ENCODE assay signal across 8 cellular contexts in genomic region chr12:82685721-82686222, GRCh38. TPM values are rescaled to one million over a fixed set of nuclear protein-coding genes. Genes with fewer than 3 reads are reported as not detected.
A peak's percentile ranks its signal among the peaks of the same experiment; 100 is the strongest.
DNase-seq lines count a peak whose midpoint lies in the region; ATAC-seq and TF ChIP-seq lines count a peak whose summit lies in the region.

No MANE protein-coding gene starts in this region.

- H3K27me3 Mint-ChIP-seq in activated naive CD8-positive, alpha-beta T cell treated with anti-CD3 and anti-CD28 coated beads, Interleukin-2, amount 10 ng/mL, durations not matched to agents 7 days and 5 days: peaks cover 17% of the 10 kb centered on the region

- H3K9me3 ChIP-seq in ovary: no peaks in the 10 kb centered on the region
- no peaks in the 10 kb centered on the region for H3K9me3 ChIP-seq in thyroid gland

- H3K4me1 ChIP-seq in ovary (ENCODE audit: insufficient read depth): no peaks in the 10 kb centered on the region
- H3K4me1 ChIP-seq in thyroid gland: peaks cover 0 to 11% of the 10 kb centered on the region in 2 donors

- peaks cover 17% of the 10 kb centered on the region for H3K4me1 Mint-ChIP-seq in activated naive CD8-positive, alpha-beta T cell treated with anti-CD3 and anti-CD28 coated beads, Interleukin-2, amount 10 ng/mL, durations not matched to agents 7 days and 5 days

- TF ChIP-seq POLR2A in ovary (IDR thresholded peaks at IDR 0.05): no peak
- no peak for TF ChIP-seq POLR2A in thyroid gland (IDR thresholded peaks at IDR 0.05)

- POLR2A ChIA-PET in activated naive CD8-positive, alpha-beta T cell treated with anti-CD3 and anti-CD28 coated beads, Interleukin-2, amount 10 ng/mL, durations not matched to agents 7 days and 5 days (lab: Charles Lee): interaction anchor here (0.5 kb wide), 1 partner anchor 1439 kb away, joined by 3 read pairs; no protein-coding TSS in a partner anchor

- intact Hi-C loops in Right ventricle myocardium inferior (cut with DNase I) (loop anchor here (2.0 to 10.0 kb wide), 2 partner anchors 1139 to 1709 kb away; no protein-coding TSS in a partner anchor), ovary (cut with DNase I) (no loop called here), thyroid gland (cut with DNase I) (no loop called here)

- H3K36me3 ChIP-seq in ovary (no peaks in the 10 kb centered on the region), thyroid gland (no peaks in the 10 kb centered on the region)

- ATAC-seq in HG02759 (IDR thresholded peaks at IDR 0.05; ENCODE audit: unreplicated experiment) (peak; percentile 53), Right ventricle myocardium inferior (peak; percentile 90)
- peak; percentile 67 for ATAC-seq in activated naive CD8-positive, alpha-beta T cell treated with anti-CD3 and anti-CD28 coated beads, Interleukin-2, amount 10 ng/mL, durations not matched to agents 7 days and 5 days (ENCODE audit: low read depth)

- peak; percentile 96 for DNase-seq in NCI-H1105 treated with DMSO at 0.1 percent for 48 hours (lab: John Stamatoyannopoulos, UW)
- peak; percentile 66 for DNase-seq in SKM-1 treated with dmso at 0.1 percent for 144 hours (lab: John Stamatoyannopoulos, UW; ENCODE audit: unreplicated experiment)
- peak; percentile 87 for DNase-seq in activated naive CD8-positive, alpha-beta T cell treated with anti-CD3 and anti-CD28 coated beads, Interleukin-2, amount 10 ng/mL, durations not matched to agents 7 days and 5 days
- peak; percentile 97 for DNase-seq in Right ventricle myocardium inferior (ENCODE audit: missing footprints)
- DNase-seq in ovary: peak; percentile 92 to 96 (median 93)
- peak; percentile 99 for DNase-seq in thyroid gland

- peak; percentile 88 for TF ChIP-seq CTCF in GM12872 (IDR thresholded peaks at IDR 0.05; ENCODE audit: insufficient read depth, low read depth, low read length)
- TF ChIP-seq CTCF in ovary (IDR thresholded peaks at IDR 0.05): peak; percentile 65 to 84 (median 79)
- peak; percentile 71 to 96 (median 88) for TF ChIP-seq CTCF in thyroid gland (IDR thresholded peaks at IDR 0.05)

- no peaks in the 10 kb centered on the region for H3K27me3 ChIP-seq in ovary
- no peaks in the 10 kb centered on the region for H3K27me3 ChIP-seq in thyroid gland

- H3K27ac ChIP-seq in ovary (peak overlapping the region; percentile 87 to 93), thyroid gland (peak overlapping the region; percentile 90 to 94 (median 91))

- peak overlapping the region; percentile 88 for H3K27ac Mint-ChIP-seq in activated naive CD8-positive, alpha-beta T cell treated with anti-CD3 and anti-CD28 coated beads, Interleukin-2, amount 10 ng/mL, durations not matched to agents 7 days and 5 days

- peak overlapping the region; percentile 93 for H3K4me3 Mint-ChIP-seq in activated naive CD8-positive, alpha-beta T cell treated with anti-CD3 and anti-CD28 coated beads, Interleukin-2, amount 10 ng/mL, durations not matched to agents 7 days and 5 days

- H3K9me3 Mint-ChIP-seq in activated naive CD8-positive, alpha-beta T cell treated with anti-CD3 and anti-CD28 coated beads, Interleukin-2, amount 10 ng/mL, durations not matched to agents 7 days and 5 days: no peaks in the 10 kb centered on the region

- whole genome bisulfite sequencing in ovary, 3 donors: 0 to 1% (median 1%) methylated on average over 16 of the region's 16 CpGs
- WGBS in thyroid gland, 2 donors: 0 to 1% methylated on average over 16 of the region's 16 CpGs

- TF ChIP-seq EP300 in ovary (IDR thresholded peaks at IDR 0.05): no peak

- no peaks in the 10 kb centered on the region for H3K36me3 Mint-ChIP-seq in activated naive CD8-positive, alpha-beta T cell treated with anti-CD3 and anti-CD28 coated beads, Interleukin-2, amount 10 ng/mL, durations not matched to agents 7 days and 5 days

- H3K4me3 ChIP-seq in ovary (peak overlapping the region; percentile 96), thyroid gland (replicated peaks in 1 of 3) (peak overlapping the region; percentile 35 to 80 (median 48))

RNA-seq across cellular contexts. Expression of gene TMTC2, which starts 0.9 kb away (rescaled TPM):
- total RNA-seq in activated naive CD8-positive, alpha-beta T cell treated with anti-CD3 and anti-CD28 coated beads, Interleukin-2, amount 10 ng/mL, durations not matched to agents 7 days and 5 days: 1 to 10 TPM; 3.3 to 4.1 TPM
- total RNA-seq in Right ventricle myocardium inferior (4.4 TPM), ovary (10 to 100 TPM in 1 of 7 donors, 1 to 10 TPM in 6; 2.9 to 22.6 (median 5.6) TPM), thyroid gland (10 to 100 TPM; 18.8 to 30.7 (median 21.0) TPM)
- polyA plus RNA-seq in ovary: 1 to 10 TPM; 2.0 to 5.9 TPM

Comparison
In these comparisons a context has a peak if more than half of its experiments do, and no peak if none do; other contexts are left out.
1. Peak in every context shown above with its lines: DNase-seq, ATAC-seq, H3K4me3 ChIP-seq and H3K27ac ChIP-seq.